Comparison of ENCODE assay signal across 22 cellular contexts in genomic region chr10:77180104-77180503, GRCh38.
A peak's percentile ranks its signal among the peaks of the same experiment; 100 is the strongest.
DNase-seq lines count a peak whose midpoint lies in the region; ATAC-seq and TF ChIP-seq lines count a peak whose summit lies in the region.
"Had no signal": no experiment of that assay in that cellular context is flagged by ENCODE, and none has a peak within 500 bp of the region (broad histone marks: within the 10 kb centered on the region; RNA-seq: fewer than 3 reads in every experiment).

No MANE protein-coding gene starts in this region.

- dilution Hi-C loops in IMR-90 (cut with HindIII; ENCODE audit: low sequenced_read_pairs, unreplicated experiment) = no loop called here

- ATAC-seq in IMR-90 (ENCODE audit: low read depth) (no peak), HG03565 (IDR thresholded peaks at IDR 0.05; ENCODE audit: unreplicated experiment) (no peak)
- ATAC-seq: lower lobe of right lung; natural killer cell; stimulated activated naive B cell treated with anti-CD40 and anti-IgM and Interleukin-4, amounts not matched to agents 10 μg/mL and 1 μg/mL and 100 μg/mL, for 72 hours had no signal

- H3K27me3 ChIP-seq in IMR-90 (ENCODE audit: control insufficient read depth, insufficient read depth, low read length) = no peaks in the 10 kb centered on the region
- no peaks in the 10 kb centered on the region for H3K27me3 ChIP-seq in osteoblast (ENCODE audit: insufficient read depth, low read length)
- no peaks in the 10 kb centered on the region for H3K27me3 ChIP-seq in tibial artery
- H3K27me3 ChIP-seq: BLaER1 had no signal

- H3K4me2 ChIP-seq in IMR-90 (ENCODE audit: low read depth, low read length) = no peak overlapping the region
- H3K4me2 ChIP-seq in osteoblast (ENCODE audit: insufficient read depth, low read length) = no peak overlapping the region
- H3K4me2 ChIP-seq: BLaER1 had no signal

- no peak for TF ChIP-seq POLR2A in IMR-90 (IDR thresholded peaks at IDR 0.05; ENCODE audit: low read depth, low read length)

- H2AK9ac ChIP-seq in IMR-90 (replicated peaks; ENCODE audit: low read depth, low read length, poor library complexity) = no peak overlapping the region

- no CpG with 5 or more reads among the region's 2 CpGs for WGBS in IMR-90 (ENCODE audit: extremely low coverage in 2 of 2, insufficient read length in 1 of 2), 2 experiments

- in situ Hi-C loops in IMR-90 (cut with MboI; ENCODE audit: low sequenced_read_pairs) = no loop called here

- DNase-seq in IMR-90 (no peak), cardiac fibroblast (ENCODE audit: low read depth in 2 of 2) (peak; percentile 32 to 64), osteoblast (ENCODE audit: insufficient read length, low spot score, missing footprints) (no peak), tibial artery (no peak), MV-4-11 (lab: John Stamatoyannopoulos, UW) (no peak), ecto neural progenitor cell (ENCODE audit: low spot score) (no peak)
- DNase-seq: activated CD4-positive, alpha-beta T cell treated with anti-CD3 and anti-CD28 coated beads, Interleukin-2, amount 10 ng/mL, durations not matched to agents 7 days and 5 days; activated effector memory CD4-positive, alpha-beta T cell treated with anti-CD3 and anti-CD28 coated beads, Interleukin-2, amount 50 U/mL, for 16 hours; activated naive CD8-positive, alpha-beta T cell treated with anti-CD3 and anti-CD28 coated beads for 36 hours; activated T-cell treated with anti-CD3 and anti-CD28 coated beads, Interleukin-2, amount 50 U/mL, for 1 hour; DMS153; lower lobe of right lung; MM.1S; natural killer cell; NCI-H1417 treated with DMSO at 0.1 percent for 48 hours; NCI-H345; stimulated activated naive B cell treated with anti-CD40 and anti-IgM and Interleukin-4, amounts not matched to agents 10 μg/mL and 1 μg/mL and 100 μg/mL, for 72 hours had no signal

- POLR2A ChIA-PET in IMR-90 (lab: Charles Lee; ENCODE audit: unreplicated experiment) = no interaction called here

- H3K27ac ChIP-seq in IMR-90 (ENCODE audit: insufficient read depth, low read length) = no peak overlapping the region
- H3K27ac ChIP-seq in osteoblast (ENCODE audit: low read depth, low read length) = peak overlapping the region; percentile 79
- H3K27ac ChIP-seq in tibial artery = peak overlapping the region; percentile 65 to 72
- H3K27ac ChIP-seq: BLaER1, HL-60, lower lobe of right lung, suprapubic skin had no signal

- peak overlapping the region; percentile 40; the same call in 1 of the 2 replicates for H3K18ac ChIP-seq in IMR-90 (ENCODE audit: low read depth, low read length)

- H3K23ac ChIP-seq in IMR-90 (ENCODE audit: low read depth, low read length) = peak overlapping the region; percentile 34; the same call in 1 of the 2 replicates

- 0 out of 4 replicates have a peak, but pooled peaks cover 0 to 6% of the 10 kb centered on the region in 2 experiments for H3K79me1 ChIP-seq in IMR-90 (ENCODE audit: low read depth in 1 of 2, low read length in 2 of 2)

- peak overlapping the region; percentile 65 for H3K4ac ChIP-seq in IMR-90 (ENCODE audit: low read depth, low read length)

- H2BK5ac ChIP-seq in IMR-90 (ENCODE audit: low read depth, low read length, poor library complexity, severe bottlenecking) = peak overlapping the region; percentile 33

- peaks cover 12% of the 10 kb centered on the region; the same call in 1 of the 2 replicates for H3K9me1 ChIP-seq in IMR-90 (ENCODE audit: insufficient read depth, low read length)

- H3K14ac ChIP-seq in IMR-90 (replicated peaks; ENCODE audit: low read depth, low read length) = 0 out of 2 replicates have a peak overlapping the region, but pooled peaks have one; percentile 51

- peak overlapping the region; percentile 82; the same call in 2 of the 3 replicates for H2BK15ac ChIP-seq in IMR-90 (ENCODE audit: low read depth, low read length)

- no peak overlapping the region for H3K56ac ChIP-seq in IMR-90 (ENCODE audit: extremely low read depth, insufficient read depth, low read length)

- no peak overlapping the region for H4K5ac ChIP-seq in IMR-90 (ENCODE audit: low read depth, low read length)

- intact Hi-C loops in IMR-90 (cut with micrococcal nuclease) (no loop called here), tibial artery (cut with DNase I; ENCODE audit: low total_unique reads) (no loop called here)

- H2BK20ac ChIP-seq in IMR-90 (ENCODE audit: low read depth, low read length) = peak overlapping the region; percentile 93

- CTCF ChIA-PET in IMR-90 (lab: Yijun Ruan, JAX) = no interaction called here

- H4K91ac ChIP-seq in IMR-90 (ENCODE audit: insufficient read depth, low read depth, low read length) = peak overlapping the region; percentile 82

- TF ChIP-seq CTCF in IMR-90 (conservative IDR thresholded peaks at IDR 0.05; ENCODE audit: low read depth, low read length) (no peak), cardiac fibroblast (IDR thresholded peaks at IDR 0.05; ENCODE audit: low read depth, low read length) (no peak), osteoblast (IDR thresholded peaks at IDR 0.05; ENCODE audit: extremely low read depth, low read depth, low read length) (no peak), tibial artery (IDR thresholded peaks at IDR 0.05) (no peak)

- H3K79me2 ChIP-seq in osteoblast (ENCODE audit: insufficient read depth, low read length) = no peaks in the 10 kb centered on the region

- H2AK5ac ChIP-seq in IMR-90 (ENCODE audit: low read depth, low read length) = peak overlapping the region; percentile 47; the same call in 1 of the 2 replicates

- peak overlapping the region; percentile 79 for H2BK120ac ChIP-seq in IMR-90 (ENCODE audit: low read depth, low read length)

- no peak for TF ChIP-seq RAD21 in IMR-90 (IDR thresholded peaks at IDR 0.05; ENCODE audit: low read length)

- BruUV-seq in IMR-90 (replicated peaks; lab: Mats Ljungman, UMichigan) = no TSS peak

- H2AFZ ChIP-seq in IMR-90 (replicated peaks; ENCODE audit: low read length, poor library complexity) = no peak overlapping the region
- no peak overlapping the region for H2AFZ ChIP-seq in osteoblast (ENCODE audit: low read length)

- H3K36me3 ChIP-seq in IMR-90 (ENCODE audit: control insufficient read depth, insufficient read depth, low read length) (no peaks in the 10 kb centered on the region), osteoblast (ENCODE audit: insufficient read depth, low read length) (no peaks in the 10 kb centered on the region), tibial artery (peaks cover 0 to 6% (median 0%) of the 10 kb centered on the region in 3 donors)
- H3K36me3 ChIP-seq: BLaER1, lower lobe of right lung, prostate gland, suprapubic skin had no signal

- no peaks in the 10 kb centered on the region for H3K9me3 ChIP-seq in IMR-90 (ENCODE audit: control insufficient read depth, insufficient read depth, low read length)
- H3K9me3 ChIP-seq in osteoblast (ENCODE audit: low read depth, low read length) = no peaks in the 10 kb centered on the region
- H3K9me3 ChIP-seq in tibial artery = no peaks in the 10 kb centered on the region
- H3K9me3 ChIP-seq: BLaER1, lower lobe of right lung, prostate gland, suprapubic skin had no signal

- H3K4me3 ChIP-seq in IMR-90 (ENCODE audit: insufficient read depth, low read depth, low read length) (no peak overlapping the region), cardiac fibroblast (replicated peaks in 1 of 2; ENCODE audit: low read depth in 2 of 2, low read length in 2 of 2) (no peak overlapping the region), osteoblast (ENCODE audit: insufficient read depth, low read length) (no peak overlapping the region), tibial artery (no peak overlapping the region)
- H3K4me3 ChIP-seq: BLaER1, lower lobe of right lung, prostate gland, suprapubic skin had no signal

- H4K20me1 ChIP-seq in IMR-90 (ENCODE audit: insufficient read depth, low read length) = no peaks in the 10 kb centered on the region
- H4K20me1 ChIP-seq in osteoblast (ENCODE audit: insufficient read depth, low read length) = no peaks in the 10 kb centered on the region
- H4K20me1 ChIP-seq: BLaER1 had no signal

- H3K4me1 ChIP-seq in IMR-90 (ENCODE audit: control insufficient read depth, insufficient read depth, low read length) (peaks cover 8% of the 10 kb centered on the region), osteoblast (ENCODE audit: insufficient read depth, low read length) (peaks cover 21% of the 10 kb centered on the region), tibial artery (peaks cover 9 to 52% (median 31%) of the 10 kb centered on the region in 4 donors)
- H3K4me1 ChIP-seq: lower lobe of right lung, prostate gland had no signal

- no peak overlapping the region for H3K9ac ChIP-seq in IMR-90 (ENCODE audit: low read depth, low read length)
- H3K9ac ChIP-seq: BLaER1 had no signal

- peak overlapping the region; percentile 3 to 57; a peak in 2 of 4 replicates for H4K8ac ChIP-seq in IMR-90 (ENCODE audit: low read depth in 2 of 2, low read length in 2 of 2)

TF ChIP-seq in IMR-90, 13 proteins besides CTCF, POLR2A, EP300 and RAD21:
- TF ChIP-seq CEBPB (IDR thresholded peaks at IDR 0.05; ENCODE audit: low read depth, low read length) = no peak
- TF ChIP-seq ELK1 (IDR thresholded peaks at IDR 0.05; ENCODE audit: borderline replicate concordance, low read depth, low read length) = no peak
- no peak for TF ChIP-seq MAZ (IDR thresholded peaks at IDR 0.05; ENCODE audit: borderline replicate concordance, low read depth, low read length)
- TF ChIP-seq SMC3 (IDR thresholded peaks at IDR 0.05; ENCODE audit: low read depth, low read length) = no peak
- no peak for TF ChIP-seq CHD1 (IDR thresholded peaks at IDR 0.05; ENCODE audit: low read depth, low read length)
- TF ChIP-seq RFX5 (IDR thresholded peaks at IDR 0.05; ENCODE audit: low read depth, low read length) = no peak
- TF ChIP-seq FOS (IDR thresholded peaks at IDR 0.05; ENCODE audit: low read depth, low read length) = no peak
- no peak for TF ChIP-seq NFE2L2 (IDR thresholded peaks at IDR 0.05; ENCODE audit: low read depth, low read length)

Comparison
In these comparisons a context has a peak if more than half of its experiments do, and no peak if none do; other contexts are left out.
1. DNase-seq: peak in cardiac fibroblast (2 of 2); none in IMR-90 (single experiment), osteoblast (single experiment), tibial artery (0 of 2), MV-4-11 (single experiment) and ecto neural progenitor cell (single experiment).